In genomic region chr1:85137660-85138059, GRCh38 we compare ENCODE assay signal across 13 cellular contexts.
DNase-seq lines count a peak whose midpoint lies in the region; ATAC-seq, FAIRE-seq and TF ChIP-seq lines count a peak whose summit lies in the region.
"Had no signal": no experiment of that assay in that cellular context is flagged by ENCODE, and none has a peak within 500 bp of the region (broad histone marks: within the 10 kb centered on the region; RNA-seq: fewer than 3 reads in every experiment).

No MANE protein-coding gene starts in this region.

- no peak for TF ChIP-seq POLR2A in H1 (IDR thresholded peaks at IDR 0.05; ENCODE audit: control extremely low read depth in 1 of 2, low read depth in 2 of 2, low read length in 2 of 2)
- TF ChIP-seq POLR2A in testis (IDR thresholded peaks at IDR 0.05): no peak

- H3K4me1 ChIP-seq in H1 (replicated peaks in 1 of 4; ENCODE audit: control insufficient read depth in 3 of 4, insufficient read depth in 4 of 4, low read length in 3 of 4) (no peaks in the 10 kb centered on the region), osteoblast (ENCODE audit: insufficient read depth, low read length) (no peaks in the 10 kb centered on the region), testis (no peaks in the 10 kb centered on the region)
- H3K4me1 ChIP-seq in effector memory CD4-positive, alpha-beta T cell (ENCODE audit: control insufficient read depth, insufficient read depth, low read length, poor library complexity, severe bottlenecking): no peaks in the 10 kb centered on the region
- H3K4me1 ChIP-seq: vagina had no signal

- H2BK12ac ChIP-seq in H1 (ENCODE audit: low read depth, low read length): no peak overlapping the region

- H3K23me2 ChIP-seq in H1 (ENCODE audit: low read depth, low read length): no peaks in the 10 kb centered on the region

- no peak overlapping the region for H4K91ac ChIP-seq in H1 (replicated peaks; ENCODE audit: insufficient read length, low read length)

- no peak overlapping the region for H2BK5ac ChIP-seq in H1 (ENCODE audit: low read depth, low read length)

- no peak for TF ChIP-seq EP300 in H1 (IDR thresholded peaks at IDR 0.05; ENCODE audit: borderline replicate concordance in 1 of 2, low read depth in 2 of 2, low read length in 2 of 2)

- H3K14ac ChIP-seq in H1 (ENCODE audit: insufficient read length): no peak overlapping the region

- FAIRE-seq in H1 (lab: Jason Lieb, UNC): no peak

- no peak overlapping the region for H2AK5ac ChIP-seq in H1 (ENCODE audit: low read depth, low read length)

- no peak overlapping the region for H2BK20ac ChIP-seq in H1 (ENCODE audit: low read length)

- H3K9ac ChIP-seq in H1 (replicated peaks in 1 of 4; ENCODE audit: extremely low read depth in 1 of 4, low read depth in 3 of 4, low read length in 3 of 4): no peak overlapping the region

- no peak for ATAC-seq in HG02884 (IDR thresholded peaks at IDR 0.05; ENCODE audit: unreplicated experiment)
- ATAC-seq: activated CD8-positive, alpha-beta T cell treated with anti-CD3 and anti-CD28 coated beads, Interleukin-2, amount 10 ng/mL, durations not matched to agents 7 days and 5 days had no signal

- TF ChIP-seq CTCF in H1 (IDR thresholded peaks at IDR 0.05; ENCODE audit: control extremely low read depth in 1 of 3, insufficient read depth in 1 of 3, low read depth in 1 of 3, low read length in 3 of 3) (no peak), osteoblast (IDR thresholded peaks at IDR 0.05; ENCODE audit: extremely low read depth, low read depth, low read length) (no peak), testis (IDR thresholded peaks at IDR 0.05) (no peak)

- no peak overlapping the region for H3K18ac ChIP-seq in H1 (ENCODE audit: extremely low read depth, low read length)

- H3K4me3 ChIP-seq in H1 (ENCODE audit: extremely low read depth in 1 of 4, insufficient read depth in 2 of 4, low read depth in 3 of 4, low read length in 4 of 4) (no peak overlapping the region), osteoblast (ENCODE audit: insufficient read depth, low read length) (no peak overlapping the region), testis (no peak overlapping the region)
- H3K4me3 ChIP-seq in effector memory CD4-positive, alpha-beta T cell (ENCODE audit: insufficient read depth, low read depth, low read length, poor library complexity, severe bottlenecking): no peak overlapping the region
- H3K4me3 ChIP-seq: vagina had no signal

- H3K4ac ChIP-seq in H1 (replicated peaks; ENCODE audit: insufficient read length, low read depth, low read length): no peak overlapping the region

- DNase-seq in DMS53 treated with DMSO at 0.1 percent for 48 hours (lab: John Stamatoyannopoulos, UW; ENCODE audit: unreplicated experiment) (peak; percentile 99), NCI-H2196 (lab: John Stamatoyannopoulos, UW; ENCODE audit: unreplicated experiment) (peak; percentile 90), H1 (ENCODE audit: low read depth in 1 of 2, low spot score in 2 of 2) (no peak), osteoblast (ENCODE audit: insufficient read length, low spot score, missing footprints) (no peak), testis (no peak), posterior vena cava (ENCODE audit: low spot score) (no peak)
- no peak for DNase-seq in effector memory CD4-positive, alpha-beta T cell
- DNase-seq: activated CD8-positive, alpha-beta T cell treated with anti-CD3 and anti-CD28 coated beads, Interleukin-2, amount 10 ng/mL, durations not matched to agents 7 days and 5 days; dermis blood vessel endothelial cell; DND-41; stimulated activated CD4-positive, alpha-beta T cell treated with anti-CD3 and anti-CD28 coated beads, Interleukin-2, amount 100 ng/mL, for 24 hours had no signal

- 0 out of 2 replicates have a peak overlapping the region, but pooled peaks have one; percentile 12 for H2AFZ ChIP-seq in H1 (ENCODE audit: low read length)
- H2AFZ ChIP-seq in osteoblast (ENCODE audit: low read length): peak overlapping the region; percentile 42

- CTCF ChIA-PET in H1 (lab: Charles Lee; ENCODE audit: partially characterized antibody): interaction anchor here (1.4 to 3.7 kb wide), 2 partner anchors 12 to 24 kb away, joined by 3 to 12 read pairs; no protein-coding TSS in a partner anchor

- H3K27me3 ChIP-seq in H1 (replicated peaks in 1 of 4; ENCODE audit: control insufficient read depth in 3 of 4, extremely low read depth in 1 of 4, insufficient read depth in 3 of 4, low read length in 3 of 4): no peaks in the 10 kb centered on the region
- H3K27me3 ChIP-seq in osteoblast (ENCODE audit: insufficient read depth, low read length): no peaks in the 10 kb centered on the region
- no peaks in the 10 kb centered on the region for H3K27me3 ChIP-seq in effector memory CD4-positive, alpha-beta T cell (replicated peaks; ENCODE audit: control insufficient read depth, insufficient read depth, low read length, poor library complexity, severe bottlenecking)
- no peaks in the 10 kb centered on the region for H3K27me3 ChIP-seq in testis
- H3K27me3 ChIP-seq: vagina had no signal

- no peaks in the 10 kb centered on the region for H3K79me2 ChIP-seq in H1 (ENCODE audit: control insufficient read depth in 1 of 2, insufficient read depth in 2 of 2, low read length in 2 of 2)
- no peaks in the 10 kb centered on the region for H3K79me2 ChIP-seq in osteoblast (ENCODE audit: insufficient read depth, low read length)

- POLR2A ChIA-PET in H1 (lab: Charles Lee; ENCODE audit: partially characterized antibody): no interaction called here

- no peak overlapping the region for H2BK15ac ChIP-seq in H1 (ENCODE audit: low read length)

- no peak overlapping the region for H4K5ac ChIP-seq in H1 (ENCODE audit: insufficient read length, low read depth, low read length)

- WGBS in H1 (ENCODE audit: extremely low coverage in 1 of 2, insufficient coverage in 1 of 2, insufficient read length in 1 of 2, insufficient replicate concordance in 2 of 2, low coverage in 1 of 2, low lambda C conversion rate in 2 of 2, missing lambda C conversion rate in 1 of 2), 2 experiments: 89% methylated on average over 9 of the region's 9 CpGs; no CpG with 5 or more reads in 1 of the 2 experiments
- WGBS in testis, 2 donors: 50 to 54% methylated on average over 9 of the region's 9 CpGs

- H3K36me3 ChIP-seq in H1 (ENCODE audit: control insufficient read depth in 2 of 4, insufficient read depth in 4 of 4, low read length in 3 of 4) (no peaks in the 10 kb centered on the region), osteoblast (ENCODE audit: insufficient read depth, low read length) (no peaks in the 10 kb centered on the region), testis (ENCODE audit: low read depth, missing control alignments) (no peaks in the 10 kb centered on the region)
- no peaks in the 10 kb centered on the region for H3K36me3 ChIP-seq in effector memory CD4-positive, alpha-beta T cell (ENCODE audit: control insufficient read depth, insufficient read depth, low read length)
- H3K36me3 ChIP-seq: vagina had no signal

- no peak overlapping the region for H3K56ac ChIP-seq in H1 (replicated peaks; ENCODE audit: insufficient read length, low read depth, low read length)

- H3K4me2 ChIP-seq in H1 (ENCODE audit: insufficient read depth in 1 of 2, low read depth in 2 of 2, low read length in 2 of 2) (no peak overlapping the region), osteoblast (ENCODE audit: insufficient read depth, low read length) (no peak overlapping the region)

- intact Hi-C loops in testis (cut with DNase I; ENCODE audit: low total_unique reads): no loop called here
- intact Hi-C loops in posterior vena cava (cut with DNase I): loop anchor here in 1 of 2 donors (10.0 kb wide), 1 partner anchor 117 kb away; the partner anchor contains the start of gene C1orf52

- H3K27ac ChIP-seq in H1 (ENCODE audit: low read depth, low read length) (no peak overlapping the region), osteoblast (ENCODE audit: low read depth, low read length) (no peak overlapping the region), testis (no peak overlapping the region)
- H3K27ac ChIP-seq in effector memory CD4-positive, alpha-beta T cell (ENCODE audit: insufficient read depth, low read length, poor library complexity, severe bottlenecking): no peak overlapping the region
- H3K27ac ChIP-seq: vagina had no signal

- H4K20me1 ChIP-seq in H1 (replicated peaks in 1 of 2; ENCODE audit: control insufficient read depth in 1 of 2, insufficient read depth in 2 of 2, low read length in 2 of 2) (no peaks in the 10 kb centered on the region), osteoblast (ENCODE audit: insufficient read depth, low read length) (no peaks in the 10 kb centered on the region)

- no peak overlapping the region for H4K8ac ChIP-seq in H1 (ENCODE audit: extremely low read depth, insufficient read depth, low read length)

- H2BK120ac ChIP-seq in H1 (replicated peaks; ENCODE audit: low read depth, low read length): no peak overlapping the region

- TF ChIP-seq RAD21 in H1 (IDR thresholded peaks at IDR 0.05 in 1 of 2, conservative IDR thresholded peaks at IDR 0.05 in 1 of 2; ENCODE audit: low read depth in 2 of 2, low read length in 2 of 2): no peak

- H3K9me3 ChIP-seq in H1 (ENCODE audit: insufficient read depth in 2 of 2, low read depth in 1 of 2, low read length in 1 of 2): no peaks in the 10 kb centered on the region
- H3K9me3 ChIP-seq in osteoblast (ENCODE audit: low read depth, low read length): no peaks in the 10 kb centered on the region
- H3K9me3 ChIP-seq in effector memory CD4-positive, alpha-beta T cell (ENCODE audit: control insufficient read depth, low read length): no peaks in the 10 kb centered on the region
- no peaks in the 10 kb centered on the region for H3K9me3 ChIP-seq in testis
- H3K9me3 ChIP-seq: vagina had no signal

- no peak overlapping the region for H3K23ac ChIP-seq in H1 (ENCODE audit: insufficient read length)

- no peaks in the 10 kb centered on the region for H3K79me1 ChIP-seq in H1 (ENCODE audit: low read depth, low read length)

TF ChIP-seq in H1, 55 proteins besides CTCF, POLR2A, EP300 and RAD21 (continues in another document):
- TF ChIP-seq CREB1 (IDR thresholded peaks at IDR 0.05) (no peak), SIX5 (IDR thresholded peaks at IDR 0.05; ENCODE audit: low read depth, low read length) (no peak), TAF7 (optimal IDR thresholded peaks at IDR 0.05; ENCODE audit: borderline replicate concordance, low read depth, low read length) (no peak), EZH2 (IDR thresholded peaks at IDR 0.05; ENCODE audit: low read depth, low read length, severe bottlenecking) (no peak), GABPA (IDR thresholded peaks at IDR 0.05; ENCODE audit: borderline replicate concordance, insufficient read depth, low read length) (no peak), SP1 (IDR thresholded peaks at IDR 0.05; ENCODE audit: low read depth, low read length) (no peak), NANOG (IDR thresholded peaks at IDR 0.05; ENCODE audit: insufficient read depth, low read depth, low read length, poor library complexity, severe bottlenecking) (no peak), GTF2F1 (IDR thresholded peaks at IDR 0.05; ENCODE audit: borderline replicate concordance, low read depth, low read length) (no peak)

Comparison
In these comparisons a context has a peak if more than half of its experiments do, and no peak if none do; other contexts are left out.
1. DNase-seq: peak in DMS53 treated with DMSO at 0.1 percent for 48 hours (single experiment) and NCI-H2196 (single experiment); none in H1 (0 of 2), osteoblast (single experiment), effector memory CD4-positive, alpha-beta T cell (0 of 3), testis (single experiment) and posterior vena cava (single experiment).